16 cellular contexts compared by ENCODE assay signal in the genomic region with DNA sequence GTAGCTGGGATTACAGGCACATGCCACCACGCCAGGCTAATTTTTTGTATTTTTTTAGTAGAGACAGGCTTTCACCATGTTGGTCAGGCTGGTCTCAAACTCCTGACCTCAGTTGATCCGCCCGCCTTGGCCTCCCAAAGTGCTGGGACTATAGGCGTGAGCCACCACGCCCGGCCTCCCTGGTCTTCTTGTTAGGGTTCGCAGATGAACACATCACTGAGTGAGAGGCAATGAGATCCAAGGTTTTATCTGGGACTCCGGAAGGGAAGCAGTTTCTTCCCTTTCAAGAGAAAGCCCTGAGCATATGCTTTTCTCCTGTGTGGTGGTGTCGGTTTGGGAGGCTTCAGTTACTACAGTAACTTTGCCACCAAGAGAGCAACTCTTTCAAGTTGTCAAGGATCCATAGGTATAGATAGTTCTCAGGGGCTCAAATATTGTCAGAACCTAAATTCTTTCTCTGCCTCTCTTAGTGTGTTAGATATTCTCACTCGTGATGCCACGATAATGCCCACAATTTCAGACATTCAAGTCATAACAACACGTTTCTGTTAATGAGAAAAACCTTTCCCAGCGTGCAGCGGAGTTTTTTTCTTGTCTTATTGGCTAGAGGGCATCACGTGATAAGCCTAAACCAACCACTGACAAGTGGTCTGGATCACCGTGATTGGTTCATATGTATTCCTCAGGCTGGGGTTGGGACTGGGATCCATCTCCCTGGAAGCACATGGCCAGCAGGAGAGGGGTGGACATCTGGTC. TPM values are rescaled to one million over a fixed set of nuclear protein-coding genes. Genes with fewer than 3 reads are reported as not detected.
DNase-seq lines count a peak whose midpoint lies in the region; ATAC-seq and TF ChIP-seq lines count a peak whose summit lies in the region.
"Had no signal": no experiment of that assay in that cellular context is flagged by ENCODE, and none has a peak within 500 bp of the region (broad histone marks: within the 10 kb centered on the region; RNA-seq: fewer than 3 reads in every experiment).

No MANE protein-coding gene starts in this region.

- no peak for TF ChIP-seq POLR2A in heart left ventricle (IDR thresholded peaks at IDR 0.05)
- no peak for TF ChIP-seq POLR2A in gastroesophageal sphincter (IDR thresholded peaks at IDR 0.05)

- H3K27me3 ChIP-seq in heart left ventricle (no peaks in the 10 kb centered on the region), ascending aorta (no peaks in the 10 kb centered on the region), neural cell (ENCODE audit: insufficient read depth, low read depth, low read length) (no peaks in the 10 kb centered on the region), upper lobe of right lung (no peaks in the 10 kb centered on the region), gastroesophageal sphincter (no peaks in the 10 kb centered on the region)
- H3K27me3 ChIP-seq: BLaER1 treated with 17β-estradiol and CSF1 and Interleukin-3, amounts not matched to agents 10 nM and 100 nM; colonic mucosa; MG63 had no signal

- H3F3A ChIP-seq in neural cell (ENCODE audit: insufficient read depth, low read length, poor library complexity, severe bottlenecking), result no peaks in the 10 kb centered on the region

- H3K4me3 ChIP-seq in heart left ventricle (no peak overlapping the region), ascending aorta (no peak overlapping the region), neural cell (ENCODE audit: low read length) (peak overlapping the region; percentile 48), upper lobe of right lung (no peak overlapping the region), gastroesophageal sphincter (no peak overlapping the region)
- H3K4me3 ChIP-seq: BLaER1 treated with 17β-estradiol and CSF1 and Interleukin-3, amounts not matched to agents 10 nM and 100 nM; colonic mucosa; MG63 had no signal

- peaks cover 0 to 23% (median 9%) of the 10 kb centered on the region in 12 donors for H3K4me1 ChIP-seq in heart left ventricle
- peaks cover 3 to 26% of the 10 kb centered on the region in 2 donors for H3K4me1 ChIP-seq in ascending aorta
- H3K4me1 ChIP-seq in upper lobe of right lung, result peaks cover 26% of the 10 kb centered on the region
- peaks cover 0 to 11% (median 0%) of the 10 kb centered on the region in 3 donors for H3K4me1 ChIP-seq in gastroesophageal sphincter
- H3K4me1 ChIP-seq: colonic mucosa had no signal

- H3K9ac ChIP-seq in neural cell (ENCODE audit: low read length), result peak overlapping the region; percentile 42
- H3K9ac ChIP-seq: BLaER1 treated with 17β-estradiol and CSF1 and Interleukin-3, amounts not matched to agents 10 nM and 100 nM had no signal

- H3K9me3 ChIP-seq in heart left ventricle (no peaks in the 10 kb centered on the region), ascending aorta (no peaks in the 10 kb centered on the region), neural cell (ENCODE audit: low read length) (no peaks in the 10 kb centered on the region), upper lobe of right lung (no peaks in the 10 kb centered on the region), gastroesophageal sphincter (no peaks in the 10 kb centered on the region)
- H3K9me3 ChIP-seq: BLaER1 treated with 17β-estradiol and CSF1 and Interleukin-3, amounts not matched to agents 10 nM and 100 nM; colonic mucosa; MG63 had no signal

- intact Hi-C loops in heart left ventricle (cut with DNase I) (no loop called here), left cardiac atrium (cut with DNase I) (no loop called here), ascending aorta (cut with DNase I) (loop anchor here (2.0 kb wide), 1 partner anchor 35 kb away; a partner anchor contains a TSS), upper lobe of right lung (cut with DNase I) (no loop called here)

- H3K27ac ChIP-seq in heart left ventricle (peak overlapping the region in 9 of 12 donors; percentile 12 to 69 (median 50)), ascending aorta (peak overlapping the region; percentile 83 to 90), neural cell (ENCODE audit: low read length) (peak overlapping the region; percentile 77), upper lobe of right lung (peak overlapping the region; percentile 33), gastroesophageal sphincter (no peak overlapping the region)
- H3K27ac ChIP-seq: BLaER1 treated with 17β-estradiol and CSF1 and Interleukin-3, amounts not matched to agents 10 nM and 100 nM; colonic mucosa had no signal

- no peaks in the 10 kb centered on the region for H3K79me2 ChIP-seq in neural cell (replicated peaks; ENCODE audit: insufficient read depth, low read length)

- H3K4me2 ChIP-seq in neural cell (ENCODE audit: low read length), result no peak overlapping the region

- no peak for TF ChIP-seq CTCF in heart left ventricle (IDR thresholded peaks at IDR 0.05)
- no peak for TF ChIP-seq CTCF in ascending aorta (IDR thresholded peaks at IDR 0.05)
- no peak for TF ChIP-seq CTCF in neural cell (IDR thresholded peaks at IDR 0.05; ENCODE audit: poor library complexity, severe bottlenecking)
- no peak for TF ChIP-seq CTCF in upper lobe of right lung (IDR thresholded peaks at IDR 0.05)
- TF ChIP-seq CTCF in gastroesophageal sphincter (IDR thresholded peaks at IDR 0.05), result no peak

- no peaks in the 10 kb centered on the region for H3K9me2 ChIP-seq in neural cell (ENCODE audit: insufficient read depth, low read length)

- ATAC-seq in heart left ventricle (no peak), left cardiac atrium (no peak), upper lobe of right lung (no peak), gastroesophageal sphincter (no peak)

- WGBS in heart left ventricle, 4 donors, result 94 to 96% (median 96%) methylated on average over 16 of the region's 16 CpGs
- WGBS in gastroesophageal sphincter (ENCODE audit: low coverage in 1 of 2), 2 donors, result 87 to 95% methylated on average over 3 to 10 of the region's 16 CpGs

- no peaks in the 10 kb centered on the region for H4K20me1 ChIP-seq in neural cell (ENCODE audit: insufficient read depth)
- H4K20me1 ChIP-seq: BLaER1 treated with 17β-estradiol and CSF1 and Interleukin-3, amounts not matched to agents 10 nM and 100 nM had no signal

- no peak for TF ChIP-seq RAD21 in neural cell (conservative IDR thresholded peaks at IDR 0.05)

- TF ChIP-seq EP300 in neural cell (conservative IDR thresholded peaks at IDR 0.05; ENCODE audit: poor library complexity, severe bottlenecking) (no peak), gastroesophageal sphincter (IDR thresholded peaks at IDR 0.05) (no peak)

- H3K36me3 ChIP-seq in heart left ventricle (no peaks in the 10 kb centered on the region), ascending aorta (no peaks in the 10 kb centered on the region), neural cell (ENCODE audit: insufficient read depth, low read length) (no peaks in the 10 kb centered on the region), upper lobe of right lung (no peaks in the 10 kb centered on the region), gastroesophageal sphincter (no peaks in the 10 kb centered on the region)
- H3K36me3 ChIP-seq: BLaER1 treated with 17β-estradiol and CSF1 and Interleukin-3, amounts not matched to agents 10 nM and 100 nM; colonic mucosa; MG63 had no signal

- no peak overlapping the region for H2AFZ ChIP-seq in neural cell (ENCODE audit: low read depth, low read length)

- DNase-seq in heart left ventricle (no peak), left cardiac atrium (no peak), ascending aorta (ENCODE audit: low spot score in 2 of 2) (no peak), upper lobe of right lung (no peak), DMS153 (lab: John Stamatoyannopoulos, UW) (no peak)
- no peak for DNase-seq in activated CD4-positive, alpha-beta T cell treated with anti-CD3 and anti-CD28 coated beads for 48 hours
- DNase-seq: 8988T; activated CD4-positive, alpha-beta T cell treated with anti-CD3 and anti-CD28 coated beads, Interleukin-2, amount 50 U/mL, for 48 hours; activated naive CD4-positive, alpha-beta T cell treated with anti-CD3 and anti-CD28 coated beads, Interleukin-2, amount 50 U/mL, for 16 hours; colonic mucosa; NK-92 treated with Interleukin-12 subunit alpha and Interleukin-12 subunit beta, amount 100 ng/mL, for 24 hours; SW 1271 had no signal

TF ChIP-seq in neural cell, 6 proteins besides CTCF, POLR2A, EP300 and RAD21:
- no peak for TF ChIP-seq MXI1 (conservative IDR thresholded peaks at IDR 0.05; ENCODE audit: poor library complexity, severe bottlenecking)
- TF ChIP-seq, protein P1, sequence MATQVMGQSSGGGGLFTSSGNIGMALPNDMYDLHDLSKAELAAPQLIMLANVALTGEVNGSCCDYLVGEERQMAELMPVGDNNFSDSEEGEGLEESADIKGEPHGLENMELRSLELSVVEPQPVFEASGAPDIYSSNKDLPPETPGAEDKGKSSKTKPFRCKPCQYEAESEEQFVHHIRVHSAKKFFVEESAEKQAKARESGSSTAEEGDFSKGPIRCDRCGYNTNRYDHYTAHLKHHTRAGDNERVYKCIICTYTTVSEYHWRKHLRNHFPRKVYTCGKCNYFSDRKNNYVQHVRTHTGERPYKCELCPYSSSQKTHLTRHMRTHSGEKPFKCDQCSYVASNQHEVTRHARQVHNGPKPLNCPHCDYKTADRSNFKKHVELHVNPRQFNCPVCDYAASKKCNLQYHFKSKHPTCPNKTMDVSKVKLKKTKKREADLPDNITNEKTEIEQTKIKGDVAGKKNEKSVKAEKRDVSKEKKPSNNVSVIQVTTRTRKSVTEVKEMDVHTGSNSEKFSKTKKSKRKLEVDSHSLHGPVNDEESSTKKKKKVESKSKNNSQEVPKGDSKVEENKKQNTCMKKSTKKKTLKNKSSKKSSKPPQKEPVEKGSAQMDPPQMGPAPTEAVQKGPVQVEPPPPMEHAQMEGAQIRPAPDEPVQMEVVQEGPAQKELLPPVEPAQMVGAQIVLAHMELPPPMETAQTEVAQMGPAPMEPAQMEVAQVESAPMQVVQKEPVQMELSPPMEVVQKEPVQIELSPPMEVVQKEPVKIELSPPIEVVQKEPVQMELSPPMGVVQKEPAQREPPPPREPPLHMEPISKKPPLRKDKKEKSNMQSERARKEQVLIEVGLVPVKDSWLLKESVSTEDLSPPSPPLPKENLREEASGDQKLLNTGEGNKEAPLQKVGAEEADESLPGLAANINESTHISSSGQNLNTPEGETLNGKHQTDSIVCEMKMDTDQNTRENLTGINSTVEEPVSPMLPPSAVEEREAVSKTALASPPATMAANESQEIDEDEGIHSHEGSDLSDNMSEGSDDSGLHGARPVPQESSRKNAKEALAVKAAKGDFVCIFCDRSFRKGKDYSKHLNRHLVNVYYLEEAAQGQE (IDR thresholded peaks at IDR 0.05; ENCODE audit: borderline replicate concordance), result no peak
- no peak for TF ChIP-seq EZH2 (IDR thresholded peaks at IDR 0.05; ENCODE audit: borderline replicate concordance, insufficient read depth, low read length, poor library complexity, severe bottlenecking)
- no peak for TF ChIP-seq POLR2AphosphoS5 (IDR thresholded peaks at IDR 0.05)
- TF ChIP-seq TAF1 (IDR thresholded peaks at IDR 0.05; ENCODE audit: low read depth), result no peak
- TF ChIP-seq SMC3 (conservative IDR thresholded peaks at IDR 0.05; ENCODE audit: poor library complexity), result no peak

RNA-seq across cellular contexts. Expression of a gene that starts 36.2 kb away (rescaled TPM):
- total RNA-seq in heart left ventricle (10 to 100 TPM; 19.4 to 39.3 (median 26.6) TPM), left cardiac atrium (10 to 100 TPM; 18.6 to 25.2 TPM), ascending aorta (26.3 TPM), upper lobe of right lung (48.8 TPM), gastroesophageal sphincter (10 to 100 TPM; 28.8 to 44.5 (median 37.6) TPM)
- polyA plus RNA-seq in heart left ventricle (10 to 100 TPM in 1 of 2 donors, 1 to 10 TPM in 1; 6.7 to 18.1 TPM), neural cell (14.2 and 14.6 TPM in 2 replicates)
- polyA minus RNA-seq in neural cell, result 50.2 and 54.8 TPM in 2 replicates

Comparison
In these comparisons a context has a peak if more than half of its experiments do, and no peak if none do; other contexts are left out.
1. H3K27ac ChIP-seq: peak in heart left ventricle (9 of 12), ascending aorta (2 of 2), neural cell (single experiment) and upper lobe of right lung (single experiment); none in gastroesophageal sphincter (0 of 4).